In the genomic region with DNA sequence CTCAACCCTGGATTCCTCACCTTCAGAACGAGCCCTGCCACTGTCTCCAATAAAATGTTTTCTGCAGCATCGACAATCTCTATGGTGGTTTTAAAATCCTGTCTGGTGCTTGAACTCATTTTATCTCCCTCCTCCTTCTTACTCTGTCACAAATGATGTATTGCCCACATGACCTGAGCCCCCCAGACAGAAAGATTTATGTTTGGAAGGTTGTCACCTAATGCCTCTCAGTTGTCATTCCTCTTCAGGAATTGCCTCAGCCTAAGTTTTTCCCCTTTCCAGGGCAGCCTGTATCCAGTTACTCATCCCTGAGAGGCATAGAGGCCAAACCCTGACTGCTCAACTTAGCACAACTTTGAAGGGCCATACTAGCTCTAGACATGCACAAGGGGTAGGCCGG, we compare ENCODE assay signal across 9 cellular contexts. TPM values are rescaled to one million over a fixed set of nuclear protein-coding genes. Genes with fewer than 3 reads are reported as not detected.
"Had no signal": no experiment of that assay in that cellular context is flagged by ENCODE, and none has a peak within 500 bp of the region (broad histone marks: within the 10 kb centered on the region; RNA-seq: fewer than 3 reads in every experiment).

No MANE protein-coding gene starts in this region.

- H3K4me3 ChIP-seq: GM23338 had no signal

- H3K9me3 Mint-ChIP-seq: H9, HFFc6 had no signal

- FAIRE-seq: H1, H54, HTR-8/SVneo had no signal

- H3K27ac Mint-ChIP-seq: GM23338, H9, HFFc6 had no signal

- H3K4me3 Mint-ChIP-seq: GM23338, H9, HFFc6 had no signal

- DNase-seq: H9, HCEC 1CT, HFFc6, IMR-90 had no signal

RNA-seq across cellular contexts. Expression of a gene that starts 9.2 kb away (rescaled TPM):
- total RNA-seq: GM23338, H1, H9, HFFc6, HT-29, IMR-90 had no signal

RNA-seq across cellular contexts. Expression of a gene that starts 19.3 kb away (rescaled TPM):
- total RNA-seq: GM23338, H1, H9, HFFc6, HT-29, IMR-90 had no signal
